Comparison of ENCODE assay signal across 8 cellular contexts in genomic region chr10:73591578-73591902, GRCh38. TPM values are rescaled to one million over a fixed set of nuclear protein-coding genes. Genes with fewer than 3 reads are reported as not detected.
DNase-seq lines count a peak whose midpoint lies in the region; ATAC-seq and TF ChIP-seq lines count a peak whose summit lies in the region.

No MANE protein-coding gene starts in this region.

- DNase-seq in AG10803 (ENCODE audit: low read depth) (no peak), Karpas-422 (no peak), dorsolateral prefrontal cortex (no peak), NCI-H69 (lab: John Stamatoyannopoulos, UW) (no peak), HK-2 (ENCODE audit: unreplicated experiment) (no peak)
- no peak for DNase-seq in natural killer cell treated with Interleukin-12 subunit alpha and Interleukin-12 subunit beta and Interleukin-15 and Interleukin-18, amount 100 ng/mL, for 72 hours (ENCODE audit: low spot score)
- no peak for DNase-seq in stimulated activated CD4-positive, alpha-beta T cell treated with anti-CD3 and anti-CD28 coated beads, Interleukin-4, amount 100 ng/mL, for 4 hours

- H4K20me1 ChIP-seq in Karpas-422 (ENCODE audit: insufficient read depth, low read depth, low read length) = no peaks in the 10 kb centered on the region; the same call in 1 of the 2 replicates

- H3K36me3 ChIP-seq in Karpas-422 (ENCODE audit: insufficient read depth, low read length) = no peaks in the 10 kb centered on the region

- TF ChIP-seq CTCF in AG10803 (conservative IDR thresholded peaks at IDR 0.05; ENCODE audit: low read length) = no peak
- peak in 1 of 56 donors; percentile 10 for TF ChIP-seq CTCF in dorsolateral prefrontal cortex (IDR thresholded peaks at IDR 0.05 in 54 of 56, conservative IDR thresholded peaks at IDR 0.05 in 2 of 56; ENCODE audit: low read depth in 1 of 56, partially characterized antibody in 56 of 56)

- no peaks in the 10 kb centered on the region for H3K9me2 ChIP-seq in Karpas-422 (replicated peaks; ENCODE audit: insufficient read depth, low read length)

- H3K27ac ChIP-seq in Karpas-422 (ENCODE audit: low read length) (no peak overlapping the region), dorsolateral prefrontal cortex (peak overlapping the region; percentile 30 to 99 (median 95))

- peak overlapping the region; percentile 74 for H3K4me3 Mint-ChIP-seq in natural killer cell treated with Interleukin-12 subunit alpha and Interleukin-12 subunit beta and Interleukin-15 and Interleukin-18, amount 100 ng/mL, for 72 hours

- no peak overlapping the region for H2AFZ ChIP-seq in Karpas-422 (ENCODE audit: low read length)

- H3K27me3 Mint-ChIP-seq in natural killer cell treated with Interleukin-12 subunit alpha and Interleukin-12 subunit beta and Interleukin-15 and Interleukin-18, amount 100 ng/mL, for 72 hours = no peaks in the 10 kb centered on the region

- peaks cover 17% of the 10 kb centered on the region for H3K4me1 ChIP-seq in Karpas-422 (ENCODE audit: low read length)

- H3K27ac Mint-ChIP-seq in natural killer cell treated with Interleukin-12 subunit alpha and Interleukin-12 subunit beta and Interleukin-15 and Interleukin-18, amount 100 ng/mL, for 72 hours = peak overlapping the region; percentile 22 to 93

- no peak for ATAC-seq in natural killer cell treated with Interleukin-12 subunit alpha and Interleukin-12 subunit beta and Interleukin-15 and Interleukin-18, amount 100 ng/mL, for 72 hours
- no peak for ATAC-seq in HG03571 (IDR thresholded peaks at IDR 0.05; ENCODE audit: unreplicated experiment)

- no peaks in the 10 kb centered on the region for H3K9me3 ChIP-seq in Karpas-422 (ENCODE audit: low read length)

- H3K4me2 ChIP-seq in Karpas-422 (ENCODE audit: low read depth, low read length, poor library complexity, severe bottlenecking) = peak overlapping the region; percentile 19

- no peaks in the 10 kb centered on the region for H3K79me2 ChIP-seq in Karpas-422 (ENCODE audit: low read length)

- H3K9me3 Mint-ChIP-seq in natural killer cell treated with Interleukin-12 subunit alpha and Interleukin-12 subunit beta and Interleukin-15 and Interleukin-18, amount 100 ng/mL, for 72 hours = no peaks in the 10 kb centered on the region

- H3K27me3 ChIP-seq in Karpas-422 (ENCODE audit: low read length) = no peaks in the 10 kb centered on the region
- H3K27me3 ChIP-seq in dorsolateral prefrontal cortex = no peaks in the 10 kb centered on the region

- H3K9ac ChIP-seq in Karpas-422 (ENCODE audit: low read length) = no peak overlapping the region

- H3K36me3 Mint-ChIP-seq in natural killer cell treated with Interleukin-12 subunit alpha and Interleukin-12 subunit beta and Interleukin-15 and Interleukin-18, amount 100 ng/mL, for 72 hours = no peaks in the 10 kb centered on the region

- H3K4me1 Mint-ChIP-seq in natural killer cell treated with Interleukin-12 subunit alpha and Interleukin-12 subunit beta and Interleukin-15 and Interleukin-18, amount 100 ng/mL, for 72 hours (ENCODE audit: low read depth in 2 of 2) = peaks cover 13 to 15% of the 10 kb centered on the region in 2 donors

- intact Hi-C loops in dorsolateral prefrontal cortex (cut with DNase I) = loop anchor here (1.0 to 5.0 kb wide), 3 partner anchors 36 to 62 kb away; no protein-coding TSS in a partner anchor

- H3K4me3 ChIP-seq in AG10803 (ENCODE audit: low read length) = peak overlapping the region; percentile 32
- H3K4me3 ChIP-seq in Karpas-422 (ENCODE audit: low read length) = no peak overlapping the region
- peak overlapping the region in 58 of 59 donors; percentile 9 to 69 (median 53) for H3K4me3 ChIP-seq in dorsolateral prefrontal cortex

RNA-seq across cellular contexts. Expression of gene USP54, which starts 0.4 kb away (rescaled TPM):
- 8.2 and 10.7 TPM in 2 replicates for total RNA-seq in Karpas-422 (2014; rRNA removed; shearing (Covaris generic); ENCODE audit: low replicate concordance)
- 100 to 1,000 TPM in 119 of 120 experiments, 10 to 100 TPM in 1; 91.9 to 623 (median 231) TPM for total RNA-seq in dorsolateral prefrontal cortex
- total RNA-seq in natural killer cell treated with Interleukin-12 subunit alpha and Interleukin-12 subunit beta and Interleukin-15 and Interleukin-18, amount 100 ng/mL, for 72 hours = 10 to 100 TPM in 1 of 2 donors, 1 to 10 TPM in 1; 9.3 to 18.1 TPM

RNA-seq across cellular contexts. Expression of gene MYOZ1, which starts 49.7 kb away (rescaled TPM):
- total RNA-seq in Karpas-422 (2014; rRNA removed; shearing (Covaris generic); ENCODE audit: low replicate concordance) = not detected in 2 replicates
- total RNA-seq in dorsolateral prefrontal cortex = 1 to 10 TPM in 52 of 120 experiments, under 1 TPM in 60, not detected in 8; 0.30 to 2.4 (median 0.94) TPM
- total RNA-seq in natural killer cell treated with Interleukin-12 subunit alpha and Interleukin-12 subunit beta and Interleukin-15 and Interleukin-18, amount 100 ng/mL, for 72 hours = not detected
